20 cellular contexts compared by ENCODE assay signal in the genomic region with DNA sequence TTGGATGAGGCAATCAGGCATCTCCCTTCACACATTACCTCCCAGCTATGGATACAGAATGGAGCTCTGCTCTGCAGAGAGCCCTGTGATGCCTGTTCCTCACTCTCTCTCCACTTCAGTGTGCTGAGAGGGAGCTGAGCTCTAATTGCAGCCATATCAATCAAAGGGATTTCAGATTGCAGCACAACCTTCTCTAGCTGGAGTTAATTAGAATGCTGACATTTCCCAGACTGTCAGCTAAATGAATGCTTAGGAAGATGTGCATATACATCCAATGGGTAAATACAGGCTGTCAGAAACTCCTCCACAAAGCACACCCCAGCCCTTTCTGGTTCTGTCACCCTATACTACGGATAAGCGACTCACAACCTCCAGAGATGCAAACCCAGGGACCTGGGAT.
"Had no signal": no experiment of that assay in that cellular context is flagged by ENCODE, and none has a peak within 500 bp of the region (broad histone marks: within the 10 kb centered on the region; RNA-seq: fewer than 3 reads in every experiment).

No MANE protein-coding gene starts in this region.

- H3K27ac ChIP-seq: dorsolateral prefrontal cortex, epithelial cell of prostate, esophagus muscularis mucosa, gastrocnemius medialis, left ventricle myocardium inferior, lower lobe of right lung, psoas muscle, spleen, tibial artery, upper lobe of left lung, uterus had no signal

- H3K9me3 ChIP-seq: gastrocnemius medialis, tibial artery, upper lobe of left lung, uterus had no signal

- DNase-seq: cortex of kidney; dorsolateral prefrontal cortex; effector CD8-positive, alpha-beta T cell; gastrocnemius medialis; immature natural killer cell; left ventricle myocardium inferior; lower lobe of right lung; midbrain; psoas muscle; spleen; stimulated activated CD4-positive, alpha-beta T cell treated with anti-CD3 and anti-CD28 coated beads, Interleukin-15, amount 100 ng/mL, for 24 hours; stimulated activated CD4-positive, alpha-beta T cell treated with anti-CD3 and anti-CD28 coated beads, Interleukin-1b, Interleukin-23, amount 100 ng/mL, for 48 hours; stimulated activated CD4-positive, alpha-beta T cell treated with anti-CD3 and anti-CD28 coated beads, Interleukin-4, amount 100 ng/mL, for 24 hours; tibial artery; upper lobe of left lung; uterus had no signal

- H3K4me3 ChIP-seq: dorsolateral prefrontal cortex, esophagus muscularis mucosa, gastrocnemius medialis, left ventricle myocardium inferior, lower lobe of right lung, psoas muscle, spleen, tibial artery, upper lobe of left lung, uterus had no signal

- ATAC-seq: gastrocnemius medialis; lower lobe of right lung; psoas muscle; sciatic nerve; stimulated activated memory B cell treated with anti-CD40 and anti-IgM and Interleukin-4, amounts not matched to agents 10 μg/mL and 1 μg/mL and 100 μg/mL, for 72 hours had no signal

- H3K36me3 ChIP-seq: esophagus muscularis mucosa, gastrocnemius medialis, left ventricle myocardium inferior, lower lobe of right lung, spleen, tibial artery, upper lobe of left lung, uterus had no signal

- H3K27me3 ChIP-seq: esophagus muscularis mucosa, gastrocnemius medialis, tibial artery, upper lobe of left lung, uterus had no signal

- H3K4me1 ChIP-seq: esophagus muscularis mucosa, gastrocnemius medialis, left ventricle myocardium inferior, lower lobe of right lung, psoas muscle, spleen, tibial artery, upper lobe of left lung, uterus had no signal
